ENCODE assay signal across 7 cellular contexts in the genomic region with DNA sequence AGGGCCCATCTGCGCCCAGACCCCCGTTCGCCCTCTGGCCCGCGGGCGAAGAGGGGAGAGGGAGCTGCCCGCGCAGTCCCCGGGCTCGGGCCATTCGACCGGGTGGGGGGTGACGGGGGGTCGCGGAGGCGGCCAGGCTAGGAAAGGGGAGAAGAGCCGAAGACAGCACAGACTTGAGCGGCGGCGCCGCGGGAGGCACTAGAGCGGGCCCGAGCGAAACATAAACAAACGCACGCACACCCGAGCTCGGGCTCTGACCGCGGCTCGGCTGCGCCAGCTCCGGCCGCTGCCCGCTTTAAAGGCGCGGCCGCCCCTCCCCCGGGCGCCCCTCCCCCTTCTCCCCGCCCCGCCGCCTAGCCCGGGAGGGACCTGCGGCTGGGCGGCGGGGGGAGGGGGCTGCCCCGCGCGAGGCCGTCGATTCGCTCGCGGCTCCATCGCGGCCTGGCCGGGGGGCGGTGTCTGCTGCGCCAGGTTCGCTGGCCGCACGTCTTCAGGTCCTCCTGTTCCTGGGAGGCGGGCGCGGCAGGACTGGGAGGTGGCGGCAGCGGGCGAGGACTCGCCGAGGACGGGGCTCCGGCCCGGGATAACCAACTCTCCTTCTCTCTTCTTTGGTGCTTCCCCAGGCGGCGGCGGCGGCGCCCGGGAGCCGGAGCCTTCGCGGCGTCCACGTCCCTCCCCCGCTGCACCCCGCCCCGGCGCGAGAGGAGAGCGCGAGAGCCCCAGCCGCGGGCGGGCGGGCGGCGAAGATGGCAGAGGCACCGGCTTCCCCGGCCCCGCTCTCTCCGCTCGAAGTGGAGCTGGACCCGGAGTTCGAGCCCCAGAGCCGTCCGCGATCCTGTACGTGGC. TPM values are rescaled to one million over a fixed set of nuclear protein-coding genes. Genes with fewer than 3 reads are reported as not detected.
A peak's percentile ranks its signal among the peaks of the same experiment; 100 is the strongest.
DNase-seq lines count a peak whose midpoint lies in the region; ATAC-seq, FAIRE-seq and TF ChIP-seq lines count a peak whose summit lies in the region.

A gene (plus strand): TSS at position 455 of the 846 bp plus-strand sequence. CDS start 292 bp downstream, at position 747.

- in situ Hi-C loops in GM13977 (cut with MboI; ENCODE audit: low pct_unique_long_range_greater_than_20kb, low sequenced_read_pairs, unreplicated experiment) = no loop called here

- no peaks in the 10 kb centered on the region for H3K9me3 Mint-ChIP-seq in chondrocyte (ENCODE audit: low read depth)

- peak within 1 kb of the TSS; percentile 96 for H3K4me2 ChIP-seq in keratinocyte (ENCODE audit: control insufficient read depth, extremely low read depth, insufficient read depth, low read depth, low read length)

- no peaks in the 10 kb centered on the region for H3K27me3 Mint-ChIP-seq in chondrocyte (ENCODE audit: low read depth)

- no peak for FAIRE-seq in keratinocyte (lab: Jason Lieb, UNC)

- TF ChIP-seq CTCF in GM13977 (IDR thresholded peaks at IDR 0.05; ENCODE audit: extremely low read depth, insufficient read depth, missing control alignments) (no peak), chondrocyte (IDR thresholded peaks at IDR 0.05) (no peak), keratinocyte (optimal IDR thresholded peaks at IDR 0.05 in 1 of 3, IDR thresholded peaks at IDR 0.05 in 1 of 3, conservative IDR thresholded peaks at IDR 0.05 in 1 of 3; ENCODE audit: extremely low read depth in 1 of 3, insufficient read depth in 2 of 3, low read length in 3 of 3) (no peak)

- H3K27me3 ChIP-seq in keratinocyte (ENCODE audit: control insufficient read depth, extremely low read depth, insufficient read depth, low read length) = no peaks in the 10 kb centered on the region

- peaks cover 42% of the 10 kb centered on the region for H3K4me1 Mint-ChIP-seq in chondrocyte (ENCODE audit: low read depth)

- no peaks in the 10 kb centered on the region for H3K36me3 ChIP-seq in keratinocyte (ENCODE audit: control insufficient read depth in 2 of 2, extremely low read depth in 1 of 2, insufficient read depth in 2 of 2, low read length in 2 of 2)

- peaks cover 1% of the 10 kb centered on the region for H3K36me3 Mint-ChIP-seq in chondrocyte (ENCODE audit: low read depth)

- peak within 1 kb of the TSS; percentile 73 to 95 (median 92) for H3K4me3 ChIP-seq in keratinocyte (ENCODE audit: control insufficient read depth in 2 of 3, extremely low read depth in 1 of 3, insufficient read depth in 2 of 3, low read depth in 1 of 3, low read length in 3 of 3)

- peak within 1 kb of the TSS; percentile 92 for H3K9ac ChIP-seq in keratinocyte (ENCODE audit: control insufficient read depth, extremely low read depth, insufficient read depth, low read length)

- no peak for ATAC-seq in GM18858 (IDR thresholded peaks at IDR 0.05; ENCODE audit: unreplicated experiment)

- peaks cover 37% of the 10 kb centered on the region for H3K4me1 ChIP-seq in keratinocyte (ENCODE audit: control insufficient read depth, extremely low read depth, insufficient read depth, low read length)

- H3K9me3 ChIP-seq in keratinocyte (ENCODE audit: control insufficient read depth, low read depth, low read length) = no peaks in the 10 kb centered on the region

- peak within 1 kb of the TSS; percentile 89 for H3K27ac ChIP-seq in keratinocyte (ENCODE audit: control insufficient read depth, insufficient read depth, low read length)

- peak within 1 kb of the TSS; percentile 54 for H2AFZ ChIP-seq in keratinocyte (ENCODE audit: control insufficient read depth, low read length)

- H3K27ac Mint-ChIP-seq in chondrocyte (ENCODE audit: unreplicated experiment) = peak within 1 kb of the TSS; percentile 98

- peak within 1 kb of the TSS; percentile 98 for H3K4me3 Mint-ChIP-seq in chondrocyte (ENCODE audit: unreplicated experiment)

- dilution Hi-C loops in keratinocyte (cut with MboI; ENCODE audit: extremely low pct_ligation_motif_present, low sequenced_read_pairs) = no loop called here

- H4K20me1 ChIP-seq in keratinocyte (ENCODE audit: control insufficient read depth, extremely low read depth, insufficient read depth, low read length) = peaks cover 3% of the 10 kb centered on the region

- DNase-seq in GM13977 (ENCODE audit: low spot score) (peak; percentile 68), NCI-H2029 treated with DMSO at 0.1 percent for 48 hours (lab: John Stamatoyannopoulos, UW) (peak; percentile 75), chondrocyte (ENCODE audit: low spot score) (peak; percentile 97), keratinocyte (ENCODE audit: low read depth, low spot score) (no peak)
- peak; percentile 75 for DNase-seq in activated CD4-positive, CD25-positive, alpha-beta regulatory T cell treated with anti-CD3 and anti-CD28 coated beads, Interleukin-2, amount 50 U/mL, for 72 hours
- peak; percentile 52 for DNase-seq in stimulated activated CD4-positive, alpha-beta T cell treated with anti-CD3 and anti-CD28 coated beads, Interleukin-12 subunit alpha, Interleukin-12 subunit beta, amount 100 ng/mL, for 4 hours

- peaks cover 25% of the 10 kb centered on the region for H3K79me2 ChIP-seq in keratinocyte (ENCODE audit: control insufficient read depth, insufficient read depth, low read length)

- H3K9me1 ChIP-seq in keratinocyte (ENCODE audit: control insufficient read depth, extremely low read depth, insufficient read depth, low read length) = peaks cover 2% of the 10 kb centered on the region

RNA-seq across cellular contexts. Expression of the gene that starts here (rescaled TPM):
- total RNA-seq in chondrocyte = 42.7 to 58.1 TPM (median 45.0 TPM) in 3 replicates
- polyA plus RNA-seq in keratinocyte = 17.6 to 22.5 TPM (median 20.4 TPM) in 3 replicates
- 19.2 TPM for polyA plus RNA-seq in keratinocyte (2011; ENCODE audit: low read depth)
- 14.3 and 17.3 TPM in 2 replicates for polyA plus RNA-seq in keratinocyte (2011; cell fraction: cytosol; rRNA removed)
- polyA plus RNA-seq in keratinocyte (2011; cell fraction: nucleus; rRNA removed) = 28.1 and 29.4 TPM in 2 replicates
- polyA plus RNA-seq in keratinocyte (2012; ENCODE audit: low replicate concordance) = 17.0 and 39.7 TPM in 2 replicates
- 95.4 to 137 TPM (median 123 TPM) in 3 replicates for polyA minus RNA-seq in keratinocyte
- 45.5 TPM for polyA minus RNA-seq in keratinocyte (2011; cell fraction: cytosol; rRNA and poly(A)+ RNA removed)
- polyA minus RNA-seq in keratinocyte (2011; cell fraction: nucleus; rRNA and poly(A)+ RNA removed) = 54.6 and 69.6 TPM in 2 replicates
